ENCODE assay signal across 8 cellular contexts in the genomic region with DNA sequence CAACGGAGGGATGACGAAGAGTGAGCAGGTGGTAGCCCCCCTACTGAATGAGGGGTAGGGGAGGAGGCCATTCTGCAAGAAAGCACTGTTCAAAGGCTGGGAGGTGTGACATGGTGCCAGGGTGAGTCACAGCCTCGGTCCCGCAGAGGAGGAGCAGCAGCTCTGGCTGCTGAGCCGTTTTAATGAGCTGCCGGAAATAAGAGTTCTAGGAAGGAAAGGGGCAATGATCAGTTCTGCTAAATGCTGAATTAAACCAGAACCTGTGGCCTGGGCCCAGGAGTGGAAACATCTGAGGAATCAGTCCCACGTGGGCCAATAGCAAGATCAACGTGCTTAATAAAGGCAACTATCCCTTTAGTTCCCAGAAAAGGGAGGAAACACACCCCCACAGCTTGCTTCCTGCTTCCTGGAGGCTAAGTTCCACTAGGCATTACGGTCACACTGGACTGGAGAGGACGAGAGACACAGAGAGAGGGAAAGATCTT. TPM values are rescaled to one million over a fixed set of nuclear protein-coding genes. Genes with fewer than 3 reads are reported as not detected.
DNase-seq lines count a peak whose midpoint lies in the region; ATAC-seq, FAIRE-seq and TF ChIP-seq lines count a peak whose summit lies in the region.

No MANE protein-coding gene starts in this region.

- H3K27me3 ChIP-seq in sigmoid colon = no peaks in the 10 kb centered on the region

- H3K36me3 ChIP-seq in sigmoid colon = peaks cover 0 to 52% (median 18%) of the 10 kb centered on the region in 4 donors

- no peak for TF ChIP-seq EP300 in sigmoid colon (IDR thresholded peaks at IDR 0.05)

- TF ChIP-seq POLR2A in sigmoid colon (IDR thresholded peaks at IDR 0.05) (no peak), GM12891 (IDR thresholded peaks at IDR 0.05; ENCODE audit: low read depth, low read length) (no peak)

- intact Hi-C loops in sigmoid colon (cut with DNase I) = no loop called here

- no peak for TF ChIP-seq CTCF in WTC11 (IDR thresholded peaks at IDR 0.05)
- no peak for TF ChIP-seq CTCF in fibroblast of mammary gland (conservative IDR thresholded peaks at IDR 0.05; ENCODE audit: control insufficient read depth, insufficient read depth, low read depth, low read length)
- no peak for TF ChIP-seq CTCF in sigmoid colon (IDR thresholded peaks at IDR 0.05)

- POLR2A ChIA-PET in WTC11 (lab: Charles Lee) = interaction anchor here (0.8 to 0.9 kb wide), 2 partner anchors 53 to 194 kb away, joined by 3 read pairs; a partner anchor contains a TSS

- ATAC-seq in WTC11 (no peak), HG02759 (IDR thresholded peaks at IDR 0.05; ENCODE audit: unreplicated experiment) (no peak)

- peak overlapping the region in 3 of 4 donors; percentile 33 to 50 (median 43) for H3K27ac ChIP-seq in sigmoid colon

- H3K4me3 ChIP-seq in fibroblast of mammary gland (ENCODE audit: control insufficient read depth, low read depth, low read length) = peak overlapping the region; percentile 6
- H3K4me3 ChIP-seq in sigmoid colon = no peak overlapping the region

- no peak overlapping the region for H3K4me3 Mint-ChIP-seq in WTC11

- peak overlapping the region; percentile 81; the same call in 1 of the 2 replicates for H3K27ac Mint-ChIP-seq in WTC11

- peak; percentile 34 for DNase-seq in HT-29 (ENCODE audit: low spot score)
- no peak for DNase-seq in WTC11 (ENCODE audit: low spot score)
- peak; percentile 58 for DNase-seq in fibroblast of mammary gland (ENCODE audit: low read depth)
- DNase-seq in sigmoid colon = no peak
- no peak for DNase-seq in NCI-H2107 treated with DMSO at 0.1 percent for 48 hours (lab: John Stamatoyannopoulos, UW; ENCODE audit: unreplicated experiment)
- DNase-seq in GM12891 (ENCODE audit: insufficient read length, low spot score) = no peak
- no peak for DNase-seq in T-helper 9 cell

- H3K9me3 ChIP-seq in sigmoid colon = no peaks in the 10 kb centered on the region

- no peak for FAIRE-seq in GM12891 (lab: Jason Lieb, UNC)

- peaks cover 26% of the 10 kb centered on the region for H3K36me3 Mint-ChIP-seq in WTC11

- peaks cover 0 to 31% (median 22%) of the 10 kb centered on the region in 4 donors for H3K4me1 ChIP-seq in sigmoid colon

- H3K4me1 Mint-ChIP-seq in WTC11 = peaks cover 11% of the 10 kb centered on the region

- CTCF ChIA-PET in WTC11 (lab: Charles Lee) = interaction anchor here (0.6 to 5.7 kb wide), 3 partner anchors 42 to 680 kb away, joined by 4 to 33 read pairs (median 5); no protein-coding TSS in a partner anchor

- no peaks in the 10 kb centered on the region for H3K9me3 Mint-ChIP-seq in WTC11

- 57 to 85% methylated on average over 10 of the region's 10 CpGs for WGBS in sigmoid colon, 2 donors

- H3K27me3 Mint-ChIP-seq in WTC11 (ENCODE audit: low read depth) = no peaks in the 10 kb centered on the region

TF ChIP-seq in WTC11, 78 proteins besides CTCF, POLR2A, EP300 and RAD21 (continues in another document):
- no peak for TF ChIP-seq SOX15 (CRISPR knock-in tag; IDR thresholded peaks at IDR 0.05)
- TF ChIP-seq MXD4 (CRISPR knock-in tag; IDR thresholded peaks at IDR 0.05; ENCODE audit: borderline replicate concordance) = no peak
- no peak for TF ChIP-seq RORB (CRISPR knock-in tag; IDR thresholded peaks at IDR 0.05)
- TF ChIP-seq, protein P1, sequence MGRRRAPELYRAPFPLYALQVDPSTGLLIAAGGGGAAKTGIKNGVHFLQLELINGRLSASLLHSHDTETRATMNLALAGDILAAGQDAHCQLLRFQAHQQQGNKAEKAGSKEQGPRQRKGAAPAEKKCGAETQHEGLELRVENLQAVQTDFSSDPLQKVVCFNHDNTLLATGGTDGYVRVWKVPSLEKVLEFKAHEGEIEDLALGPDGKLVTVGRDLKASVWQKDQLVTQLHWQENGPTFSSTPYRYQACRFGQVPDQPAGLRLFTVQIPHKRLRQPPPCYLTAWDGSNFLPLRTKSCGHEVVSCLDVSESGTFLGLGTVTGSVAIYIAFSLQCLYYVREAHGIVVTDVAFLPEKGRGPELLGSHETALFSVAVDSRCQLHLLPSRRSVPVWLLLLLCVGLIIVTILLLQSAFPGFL (CRISPR knock-in tag; IDR thresholded peaks at IDR 0.05; ENCODE audit: borderline replicate concordance) = no peak
- TF ChIP-seq, protein P2, sequence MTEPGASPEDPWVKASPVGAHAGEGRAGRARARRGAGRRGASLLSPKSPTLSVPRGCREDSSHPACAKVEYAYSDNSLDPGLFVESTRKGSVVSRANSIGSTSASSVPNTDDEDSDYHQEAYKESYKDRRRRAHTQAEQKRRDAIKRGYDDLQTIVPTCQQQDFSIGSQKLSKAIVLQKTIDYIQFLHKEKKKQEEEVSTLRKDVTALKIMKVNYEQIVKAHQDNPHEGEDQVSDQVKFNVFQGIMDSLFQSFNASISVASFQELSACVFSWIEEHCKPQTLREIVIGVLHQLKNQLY (CRISPR knock-in tag; IDR thresholded peaks at IDR 0.05) = no peak
- TF ChIP-seq, protein P3, sequence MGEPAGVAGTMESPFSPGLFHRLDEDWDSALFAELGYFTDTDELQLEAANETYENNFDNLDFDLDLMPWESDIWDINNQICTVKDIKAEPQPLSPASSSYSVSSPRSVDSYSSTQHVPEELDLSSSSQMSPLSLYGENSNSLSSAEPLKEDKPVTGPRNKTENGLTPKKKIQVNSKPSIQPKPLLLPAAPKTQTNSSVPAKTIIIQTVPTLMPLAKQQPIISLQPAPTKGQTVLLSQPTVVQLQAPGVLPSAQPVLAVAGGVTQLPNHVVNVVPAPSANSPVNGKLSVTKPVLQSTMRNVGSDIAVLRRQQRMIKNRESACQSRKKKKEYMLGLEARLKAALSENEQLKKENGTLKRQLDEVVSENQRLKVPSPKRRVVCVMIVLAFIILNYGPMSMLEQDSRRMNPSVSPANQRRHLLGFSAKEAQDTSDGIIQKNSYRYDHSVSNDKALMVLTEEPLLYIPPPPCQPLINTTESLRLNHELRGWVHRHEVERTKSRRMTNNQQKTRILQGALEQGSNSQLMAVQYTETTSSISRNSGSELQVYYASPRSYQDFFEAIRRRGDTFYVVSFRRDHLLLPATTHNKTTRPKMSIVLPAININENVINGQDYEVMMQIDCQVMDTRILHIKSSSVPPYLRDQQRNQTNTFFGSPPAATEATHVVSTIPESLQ (CRISPR knock-in tag; IDR thresholded peaks at IDR 0.05) = no peak

TF ChIP-seq in GM12891, 5 proteins besides CTCF, POLR2A, EP300 and RAD21:
- TF ChIP-seq PAX5 (IDR thresholded peaks at IDR 0.05; ENCODE audit: insufficient read depth, low read length, severe bottlenecking) (no peak), TAF1 (IDR thresholded peaks at IDR 0.05; ENCODE audit: low read depth, low read length) (no peak), POU2F2 (IDR thresholded peaks at IDR 0.05; ENCODE audit: low read depth, low read length) (no peak), POLR2AphosphoS5 (IDR thresholded peaks at IDR 0.05; ENCODE audit: low read depth, low read length) (no peak)

RNA-seq across cellular contexts. Expression of a gene that starts 3.6 kb away (rescaled TPM):
- 31.4 and 32.3 TPM in 2 replicates for total RNA-seq in HT-29 (2014; rRNA removed; shearing (Covaris generic))
- 84.7 to 91.2 TPM (median 90.2 TPM) in 3 replicates for total RNA-seq in WTC11 (2021)
- total RNA-seq in sigmoid colon = 10 to 100 TPM; 27.6 to 50.1 (median 31.3) TPM
- 10 to 100 TPM; 13.6 to 37.7 (median 18.0) TPM for polyA plus RNA-seq in sigmoid colon
- 16.7 TPM for polyA plus RNA-seq in GM12891 (2012; ENCODE audit: low read depth, missing spikeins)

RNA-seq across cellular contexts. Expression of a gene that starts 49.2 kb away (rescaled TPM):
- total RNA-seq in HT-29 (2014; rRNA removed; shearing (Covaris generic)) = 3.2 and 4.1 TPM in 2 replicates
- total RNA-seq in WTC11 (2021) = 106 to 130 TPM (median 128 TPM) in 3 replicates
- total RNA-seq in sigmoid colon = not detected
- polyA plus RNA-seq in sigmoid colon = under 1 TPM in 2 of 3 donors, not detected in 1; 0.23 to 0.25 TPM
- polyA plus RNA-seq in GM12891 (2012; ENCODE audit: low read depth, missing spikeins) = not detected

RNA-seq across cellular contexts. Expression of a gene that starts 59.9 kb away (rescaled TPM):
- total RNA-seq in HT-29 (2014; rRNA removed; shearing (Covaris generic)) = not detected in 2 replicates
- 0.11 to 0.16 TPM in 2 of 3 replicates, not detected in the other for total RNA-seq in WTC11 (2021)
- total RNA-seq in sigmoid colon = not detected
- under 1 TPM in 1 of 3 donors, not detected in 2; 0.04 TPM for polyA plus RNA-seq in sigmoid colon
- polyA plus RNA-seq in GM12891 (2012; ENCODE audit: low read depth, missing spikeins) = 0.03 TPM

Comparison
In these comparisons a context has a peak if more than half of its experiments do, and no peak if none do; other contexts are left out.
1. DNase-seq: peak in HT-29 (single experiment) and fibroblast of mammary gland (single experiment); none in WTC11 (single experiment), sigmoid colon (single experiment), NCI-H2107 treated with DMSO at 0.1 percent for 48 hours (single experiment), GM12891 (single experiment) and T-helper 9 cell (single experiment).
2. RNA of a gene that starts 49.2 kb away (total RNA-seq): 106 to 130 TPM in WTC11; 3.2 to 4.1 TPM in HT-29 and not detected in sigmoid colon; every median in the first group is over 10 times any median in the second.